ENCODE assay signal across 8 cellular contexts in genomic region chr1:235866207-235866912, GRCh38. TPM values are rescaled to one million over a fixed set of nuclear protein-coding genes. Genes with fewer than 3 reads are reported as not detected.
DNase-seq lines count a peak whose midpoint lies in the region; ATAC-seq, FAIRE-seq and TF ChIP-seq lines count a peak whose summit lies in the region.

TSS of gene LYST (minus strand) at chr1:235866906. CDS start at chr1:235830417, 36,489 bp downstream.

- H3K79me2 ChIP-seq in GM12878 (ENCODE audit: control insufficient read depth, insufficient read depth, low read length) = peaks cover 13% of the 10 kb centered on the region

- RAD21 ChIA-PET in GM12878 (lab: Charles Lee; ENCODE audit: unreplicated experiment) = interaction anchor here (1.0 to 5.8 kb wide), 23 partner anchors 9 to 362 kb away, joined by 3 to 65 read pairs (median 6); partner anchors contain the start of gene B3GALNT2

- no peaks in the 10 kb centered on the region for H3K27me3 ChIP-seq in GM12878 (replicated peaks in 1 of 2; ENCODE audit: control insufficient read depth in 2 of 2, insufficient read depth in 2 of 2, low read length in 1 of 2)
- H3K27me3 ChIP-seq in iPS DF 6.9 (ENCODE audit: control insufficient read depth, insufficient read depth, low read length) = peaks cover 4% of the 10 kb centered on the region; the same call in 1 of the 2 replicates
- H3K27me3 ChIP-seq in sigmoid colon = no peaks in the 10 kb centered on the region

- TF ChIP-seq RAD21 in GM12878 (IDR thresholded peaks at IDR 0.05; ENCODE audit: insufficient read depth, low read depth, low read length) = peak; percentile 77

- H3K9ac ChIP-seq in GM12878 (ENCODE audit: control insufficient read depth, insufficient read depth, low read length) = peak within 1 kb of the TSS; percentile 81

- WGBS in GM12878 (ENCODE audit: insufficient coverage, insufficient replicate concordance, low lambda C conversion rate, missing lambda C conversion rate) = under 1% methylated on average over 50 of the region's 71 CpGs
- no CpG with 5 or more reads among the region's 71 CpGs for WGBS in iPS DF 6.9 (ENCODE audit: insufficient coverage, insufficient read length)
- WGBS in sigmoid colon, 2 donors = 0 to 1% methylated on average over 71 of the region's 71 CpGs

- peak; percentile 47; the same call in 1 of the 2 replicates for TF ChIP-seq POLR2A in GM12878 (IDR thresholded peaks at IDR 0.05; ENCODE audit: low read depth, low read length)
- TF ChIP-seq POLR2A in sigmoid colon (IDR thresholded peaks at IDR 0.05) = no peak

- POLR2A ChIA-PET in GM12878 (lab: Charles Lee) = interaction anchor here (0.8 to 6.8 kb wide), 13 partner anchors 9 to 362 kb away, joined by 3 to 64 read pairs (median 5); partner anchors contain the start of gene B3GALNT2

- TF ChIP-seq CTCF in GM12878 (IDR thresholded peaks at IDR 0.05 in 2 of 3, conservative IDR thresholded peaks at IDR 0.05 in 1 of 3; ENCODE audit: control insufficient read depth in 2 of 3, extremely low read depth in 1 of 3, insufficient read depth in 1 of 3, low read depth in 3 of 3, low read length in 3 of 3) (peak; percentile 44 to 53 (median 44)), sigmoid colon (IDR thresholded peaks at IDR 0.05) (peak; percentile 0 to 36 (median 16))

- no peak for FAIRE-seq in GM12878 (lab: Jason Lieb, UNC)

- TF ChIP-seq EP300 in GM12878 (IDR thresholded peaks at IDR 0.05; ENCODE audit: borderline replicate concordance in 1 of 2, control insufficient read depth in 1 of 2, low read depth in 2 of 2, low read length in 2 of 2) (no peak), sigmoid colon (IDR thresholded peaks at IDR 0.05) (no peak)

- H3K4me3 ChIP-seq in GM08714 (ENCODE audit: low read length) (peak within 1 kb of the TSS; percentile 94), GM12878 (peak within 1 kb of the TSS; percentile 91), iPS DF 6.9 (ENCODE audit: low read length) (peak within 1 kb of the TSS; percentile 81), sigmoid colon (peak within 1 kb of the TSS; percentile 61 to 98 (median 88))
- H3K4me3 ChIP-seq in Jurkat, Clone E6-1 (ENCODE audit: low read length) = peak within 1 kb of the TSS; percentile 93

- BruUV-seq in GM12878 (replicated peaks; lab: Mats Ljungman, UMichigan) = no TSS peak

- SMC1A ChIA-PET in GM12878 (lab: Charles Lee; ENCODE audit: uncharacterized antibody, unreplicated experiment) = interaction anchor here (0.7 to 8.5 kb wide), 34 partner anchors 9 to 198 kb away, joined by 3 to 84 read pairs (median 8); no protein-coding TSS in a partner anchor

- ATAC-seq in GM21786 (IDR thresholded peaks at IDR 0.05; ENCODE audit: unreplicated experiment) (peak; percentile 42), GM12878 (peak; percentile 71)

- H3K4me2 ChIP-seq in GM12878 (ENCODE audit: control insufficient read depth, insufficient read depth) = peak within 1 kb of the TSS; percentile 86

- no peaks in the 10 kb centered on the region for H4K20me1 ChIP-seq in GM12878 (ENCODE audit: control insufficient read depth, insufficient read depth)

- H3K9me3 ChIP-seq in GM12878 (replicated peaks; ENCODE audit: control insufficient read depth, insufficient read depth, low read length) = no peaks in the 10 kb centered on the region
- H3K9me3 ChIP-seq in iPS DF 6.9 (ENCODE audit: control insufficient read depth, insufficient read depth, low read length) = no peaks in the 10 kb centered on the region
- H3K9me3 ChIP-seq in sigmoid colon = no peaks in the 10 kb centered on the region

- in situ Hi-C loops in GM12878 (cut with MboI) = no loop called here

- CTCF ChIA-PET in GM12878 (lab: Yijun Ruan, JAX) = interaction anchor here (0.6 to 5.0 kb wide), 30 partner anchors 9 to 352 kb away, joined by 3 to 62 read pairs (median 5); no protein-coding TSS in a partner anchor

- H2AFZ ChIP-seq in GM12878 (ENCODE audit: control insufficient read depth, low read depth, low read length) = peak within 1 kb of the TSS; percentile 69

- H3K36me3 ChIP-seq in GM12878 (ENCODE audit: control insufficient read depth in 2 of 2, insufficient read depth in 2 of 2, low read length in 1 of 2) = no peaks in the 10 kb centered on the region
- no peaks in the 10 kb centered on the region for H3K36me3 ChIP-seq in iPS DF 6.9 (ENCODE audit: control insufficient read depth, insufficient read depth, low read length)
- no peaks in the 10 kb centered on the region for H3K36me3 ChIP-seq in sigmoid colon

- intact Hi-C loops in GM12878 (cut with micrococcal nuclease; ENCODE audit: unreplicated experiment) (loop anchor here (1.0 to 10.0 kb wide), 7 partner anchors 22 to 416 kb away; partner anchors contain the start of genes ERO1B, GPR137B and NID1), sigmoid colon (cut with DNase I) (loop anchor here (2.0 to 5.0 kb wide), 3 partner anchors 46 to 201 kb away; partner anchors contain the start of gene NID1)

- H3K4me1 ChIP-seq in GM12878 (ENCODE audit: control insufficient read depth, insufficient read depth, low read length) (peaks cover 5% of the 10 kb centered on the region; the same call in 1 of the 2 replicates), iPS DF 6.9 (ENCODE audit: control insufficient read depth, insufficient read depth, low read length) (no peaks in the 10 kb centered on the region), sigmoid colon (peaks cover 0 to 31% (median 21%) of the 10 kb centered on the region in 4 donors)

- no peak for DNase-seq in Jurkat, Clone E6-1 (ENCODE audit: low read depth, low spot score)
- peak; percentile 19 to 71 (median 45) for DNase-seq in T-helper 2 cell
- no peak for DNase-seq in GM12878 (ENCODE audit: low read depth, low spot score)
- DNase-seq in iPS DF 6.9 (ENCODE audit: low read depth, low spot score) = peak; percentile 11
- DNase-seq in sigmoid colon = peak; percentile 79
- no peak for DNase-seq in middle frontal gyrus (ENCODE audit: extremely low spot score, low spot score)

- peak within 1 kb of the TSS; percentile 88 for H3K27ac ChIP-seq in GM12878 (ENCODE audit: control insufficient read depth, insufficient read depth)
- no peak within 1 kb of the TSS for H3K27ac ChIP-seq in iPS DF 6.9 (ENCODE audit: low read length)
- H3K27ac ChIP-seq in sigmoid colon = peak within 1 kb of the TSS; percentile 90 to 100 (median 97)

TF ChIP-seq in GM12878, 131 proteins besides CTCF, POLR2A, EP300 and RAD21 (continues in another document):
- TF ChIP-seq CHD2 (IDR thresholded peaks at IDR 0.05; ENCODE audit: borderline replicate concordance, low read depth, low read length) = peak; percentile 31; the same call in 1 of the 2 replicates
- TF ChIP-seq ZBTB40 (IDR thresholded peaks at IDR 0.05; ENCODE audit: borderline replicate concordance) = no peak
- TF ChIP-seq RBBP5 (conservative IDR thresholded peaks at IDR 0.05) = no peak
- peak; percentile 84; the same call in 1 of the 2 replicates for TF ChIP-seq GATAD2B (conservative IDR thresholded peaks at IDR 0.05; ENCODE audit: low read depth)
- TF ChIP-seq FOXM1 (IDR thresholded peaks at IDR 0.05; ENCODE audit: low read depth, low read length) = peak; percentile 6; the same call in 1 of the 2 replicates
- peak; percentile 43; the same call in 1 of the 2 replicates for TF ChIP-seq YY1 (IDR thresholded peaks at IDR 0.05; ENCODE audit: low read depth, low read length)
- TF ChIP-seq IKZF2 (IDR thresholded peaks at IDR 0.05) = peak; percentile 51 to 54; a peak in 1 of 4 replicates

RNA-seq across cellular contexts. Expression of gene LYST, which starts in this region (rescaled TPM):
- polyA plus RNA-seq in Jurkat, Clone E6-1 (2012; ENCODE audit: insufficient read depth, insufficient read length) = 4.1 TPM
- total RNA-seq in GM12878 (2013; cell fraction: nucleolus; rRNA removed) = 162 and 169 TPM in 2 replicates
- total RNA-seq in GM12878 (2014; rRNA removed) (8.8 and 9.7 TPM in 2 replicates), GM12878 (2014; rRNA removed; fragmentation: Illumina TruSeq; extraction: Trizol) (6.5 and 7.9 TPM in 2 replicates), GM12878 (2021) (6.5 and 9.7 TPM in 2 replicates), sigmoid colon (10 to 100 TPM; 21.9 to 53.2 (median 33.5) TPM)
- 2.3 TPM for polyA plus RNA-seq in GM12878 (2011; ENCODE audit: low read depth)
- polyA plus RNA-seq in GM12878 (2011; rRNA removed) (28.1 and 34.2 TPM in 2 replicates), GM12878 (2014; fragmentation: Illumina TruSeq; extraction: Trizol) (6.1 and 12.4 TPM in 2 replicates), GM12878 (2014; fragmentation: Nextera tagmentation; extraction: Ambion mirVana) (1 to 10 TPM; 3.7 to 5.2 TPM), GM12878 (2014; rRNA removed) (4.1 and 4.8 TPM in 2 replicates), GM12878 (2016; fragmentation: Nextera tagmentation; extraction: Ambion mirVana) (1 to 10 TPM; 3.3 to 3.9 TPM), sigmoid colon (10 to 100 TPM in 1 of 3 donors, 1 to 10 TPM in 2; 6.6 to 12.9 (median 8.3) TPM)
- polyA plus RNA-seq in GM12878 (2011; cell fraction: cytosol; rRNA removed) = 14.0 and 15.9 TPM in 2 replicates
- polyA plus RNA-seq in GM12878 (2011; cell fraction: nucleus; rRNA removed) = 30.5 and 30.7 TPM in 2 replicates
- 4.2 and 4.3 TPM in 2 replicates for polyA plus RNA-seq in GM12878 (2012)
- 91.2 and 123 TPM in 2 replicates for polyA minus RNA-seq in GM12878 (2011; rRNA and poly(A)+ RNA removed)
- 13.1 and 15.3 TPM in 2 replicates for polyA minus RNA-seq in GM12878 (2011; cell fraction: cytosol; rRNA and poly(A)+ RNA removed)
- 94.7 and 122 TPM in 2 replicates for polyA minus RNA-seq in GM12878 (2011; cell fraction: nucleus; rRNA and poly(A)+ RNA removed)

Comparison
In these comparisons a context has a peak if more than half of its experiments do, and no peak if none do; other contexts are left out.
1. DNase-seq: peak in T-helper 2 cell (5 of 5), iPS DF 6.9 (single experiment) and sigmoid colon (single experiment); none in Jurkat, Clone E6-1 (single experiment), GM12878 (single experiment) and middle frontal gyrus (single experiment).
2. Peak in every context shown above with its lines, with median percentiles within 50 percentile points of each other: H3K4me3 ChIP-seq.